In genomic region chr11:108467091-108467823, GRCh38 we compare ENCODE assay signal across 8 cellular contexts. TPM values are rescaled to one million over a fixed set of nuclear protein-coding genes. Genes with fewer than 3 reads are reported as not detected.
DNase-seq lines count a peak whose midpoint lies in the region; ATAC-seq lines count a peak whose summit lies in the region.

C11orf65 (minus strand) TSS chr11:108467529; CDS start chr11:108461559, 5,970 bp downstream.

- H3K27me3 ChIP-seq in effector memory CD4-positive, alpha-beta T cell (replicated peaks; ENCODE audit: control insufficient read depth, insufficient read depth, low read length, poor library complexity, severe bottlenecking): no peaks in the 10 kb centered on the region

- H3K4me3 ChIP-seq in effector memory CD4-positive, alpha-beta T cell (ENCODE audit: insufficient read depth, low read depth, low read length, poor library complexity, severe bottlenecking): peak within 1 kb of the TSS; percentile 74

- peak; percentile 84 for DNase-seq in COLO829 (ENCODE audit: low spot score)
- DNase-seq in HT-29 (ENCODE audit: low spot score): peak; percentile 100
- DNase-seq in NK-92 treated with Interleukin-12 subunit alpha and Interleukin-12 subunit beta, amount 100 ng/mL, for 24 hours (lab: John Stamatoyannopoulos, UW): peak; percentile 73
- DNase-seq in activated CD8-positive, alpha-beta memory T cell treated with anti-CD3 and anti-CD28 coated beads for 4 hours (ENCODE audit: low read depth in 2 of 2): peak; percentile 87 to 92
- peak; percentile 92 for DNase-seq in effector memory CD4-positive, alpha-beta T cell
- peak; percentile 98 to 99 for DNase-seq in lung microvascular endothelial cell (ENCODE audit: low read depth in 2 of 2)
- peak; percentile 83 to 94 (median 92) for DNase-seq in stimulated activated CD4-positive, alpha-beta T cell treated with anti-CD3 and anti-CD28 coated beads, TNF-alpha, amount 100 ng/mL, for 4 hours (ENCODE audit: low read depth in 3 of 3)

- no peaks in the 10 kb centered on the region for H3K36me3 ChIP-seq in effector memory CD4-positive, alpha-beta T cell (ENCODE audit: control insufficient read depth, insufficient read depth, low read length)

- no peaks in the 10 kb centered on the region for H3K4me1 ChIP-seq in effector memory CD4-positive, alpha-beta T cell (ENCODE audit: control insufficient read depth, insufficient read depth, low read length, poor library complexity, severe bottlenecking)

- H3K9me3 ChIP-seq in effector memory CD4-positive, alpha-beta T cell (ENCODE audit: control insufficient read depth, low read length): no peaks in the 10 kb centered on the region

- H3K27ac ChIP-seq in effector memory CD4-positive, alpha-beta T cell (ENCODE audit: insufficient read depth, low read length, poor library complexity, severe bottlenecking): peak within 1 kb of the TSS; percentile 98

- ATAC-seq in GM21360 (IDR thresholded peaks at IDR 0.05; ENCODE audit: unreplicated experiment): peak; percentile 99

RNA-seq across cellular contexts. Expression of gene C11orf65, which starts in this region (rescaled TPM):
- total RNA-seq in HT-29 (2014; rRNA removed; shearing (Covaris generic)): 0.64 TPM in 1 of 2 replicates, not detected in the other
- under 0.01 TPM in 2 replicates for total RNA-seq in lung microvascular endothelial cell

Comparison
In these comparisons a context has a peak if more than half of its experiments do, and no peak if none do; other contexts are left out.
1. Peak in every context shown above with its lines: DNase-seq, ATAC-seq, H3K4me3 ChIP-seq and H3K27ac ChIP-seq.
2. Peak in DNase-seq in HT-29; RNA of the gene not detected or under 1 TPM.
3. Peak in DNase-seq in lung microvascular endothelial cell; RNA of the gene not detected or under 1 TPM.